ENCODE assay signal across 21 cellular contexts in the genomic region with DNA sequence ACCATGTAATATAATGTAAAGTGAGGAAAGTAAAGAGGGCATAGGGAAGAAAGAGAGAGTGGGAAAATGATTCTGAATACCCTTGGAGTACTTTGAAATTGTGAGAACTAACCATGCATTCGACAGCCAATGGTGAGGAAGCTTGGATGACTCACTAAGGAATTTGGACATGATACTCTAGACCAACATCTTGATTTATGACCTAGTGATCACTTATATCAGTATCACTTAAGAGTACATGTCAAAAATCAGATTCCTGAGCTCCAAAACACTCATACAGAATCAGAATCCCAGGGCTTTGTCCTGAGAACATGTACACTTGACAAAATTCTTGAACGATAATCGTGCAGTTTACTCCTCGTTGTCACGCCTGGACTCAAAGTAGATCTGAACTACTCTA.
"Had no signal": no experiment of that assay in that cellular context is flagged by ENCODE, and none has a peak within 500 bp of the region (broad histone marks: within the 10 kb centered on the region; RNA-seq: fewer than 3 reads in every experiment).

No MANE protein-coding gene starts in this region.

- FAIRE-seq: bronchial epithelial cell had no signal

- H3K4me1 ChIP-seq: ascending aorta, right atrium auricular region had no signal

- H3K27ac ChIP-seq: ascending aorta, right atrium auricular region, skin epidermis, WERI-Rb-1 had no signal

- H3K4me3 ChIP-seq: ascending aorta, right atrium auricular region, skin epidermis had no signal

- ATAC-seq: activated naive CD8-positive, alpha-beta T cell treated with anti-CD3 and anti-CD28 coated beads, Interleukin-2, amount 50 U/mL, for 24 hours; esophagus mucosa; left ventricle myocardium superior had no signal

- H3K36me3 ChIP-seq: ascending aorta, right atrium auricular region, WERI-Rb-1 had no signal

- DNase-seq: activated CD4-positive, alpha-beta T cell treated with anti-CD3 and anti-CD28 coated beads for 1 hour; activated CD8-positive, alpha-beta memory T cell treated with anti-CD3 and anti-CD28 coated beads for 24 hours; activated CD8-positive, alpha-beta memory T cell treated with anti-CD3 and anti-CD28 coated beads, Interleukin-2, amount 50 U/mL, for 48 hours; activated effector memory CD4-positive, alpha-beta T cell treated with Interleukin-2 at 50 U/mL for 16 hours; activated naive CD4-positive, alpha-beta T cell treated with anti-CD3 and anti-CD28 coated beads, Interleukin-2, amount 10 ng/mL, durations not matched to agents 7 days and 5 days; activated naive CD8-positive, alpha-beta T cell treated with anti-CD3 and anti-CD28 coated beads, Interleukin-2, amount 50 U/mL, for 24 hours; activated T-cell treated with anti-CD3 and anti-CD28 coated beads, Interleukin-2, amount 50 U/mL, for 48 hours; cerebellar nuclear complex; effector CD4-positive, alpha-beta T cell; hippocampal formation; islet precursor cell; left ventricle myocardium superior; stimulated activated CD4-positive, alpha-beta T cell treated with anti-CD3 and anti-CD28 coated beads, Interleukin-2, amount 100 ng/mL, for 48 hours; T-helper 2 cell; trophoblast cell; WERI-Rb-1 had no signal

- H3K27me3 ChIP-seq: ascending aorta, right atrium auricular region had no signal

- H3K9me3 ChIP-seq: ascending aorta, right atrium auricular region had no signal
